In the genomic region with DNA sequence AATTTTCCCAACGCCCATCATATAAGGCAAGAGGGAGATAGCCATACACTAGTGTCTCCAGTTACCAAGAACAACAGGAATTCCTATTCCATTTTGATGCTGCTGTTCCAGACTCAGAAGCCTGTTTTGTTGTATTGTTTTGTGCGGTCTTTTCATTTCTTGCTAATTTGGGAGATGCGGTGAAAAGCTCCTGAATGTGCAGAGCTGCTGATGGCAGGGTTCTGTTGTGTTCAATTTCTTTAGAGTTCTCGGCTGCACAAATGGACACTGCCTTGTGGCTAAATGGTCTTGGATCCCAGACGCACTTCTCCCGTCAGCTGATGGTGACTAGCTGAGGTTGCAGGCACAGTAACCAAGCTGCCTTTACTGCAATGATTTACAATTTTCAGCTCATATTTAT, we compare ENCODE assay signal across 21 cellular contexts.
DNase-seq lines count a peak whose midpoint lies in the region; TF ChIP-seq lines count a peak whose summit lies in the region.
"Had no signal": no experiment of that assay in that cellular context is flagged by ENCODE, and none has a peak within 500 bp of the region (broad histone marks: within the 10 kb centered on the region; RNA-seq: fewer than 3 reads in every experiment).

No MANE protein-coding gene starts in this region.

- no peak overlapping the region for H3K4me3 ChIP-seq in HUES48 (ENCODE audit: low read depth, low read length)
- no peak overlapping the region for H3K4me3 ChIP-seq in mesenchymal stem cell (ENCODE audit: insufficient read depth in 1 of 2, low read depth in 1 of 2, low read length in 2 of 2)
- H3K4me3 ChIP-seq in osteoblast (ENCODE audit: insufficient read depth, low read length): no peak overlapping the region
- H3K4me3 ChIP-seq: hepatocyte, lung, ovary, SJSA1, uterus had no signal

- H3K4me2 ChIP-seq in mesenchymal stem cell (ENCODE audit: low read length, poor library complexity, severe bottlenecking) (no peak overlapping the region), osteoblast (ENCODE audit: insufficient read depth, low read length) (no peak overlapping the region)
- H3K4me2 ChIP-seq: hepatocyte had no signal

- peaks cover 35% of the 10 kb centered on the region for H4K20me1 ChIP-seq in osteoblast (ENCODE audit: insufficient read depth, low read length)

- no peak overlapping the region for H3K14ac ChIP-seq in mesenchymal stem cell (ENCODE audit: low read length in 2 of 2)

- H2BK15ac ChIP-seq in mesenchymal stem cell (ENCODE audit: low read depth, poor library complexity, severe bottlenecking): no peak overlapping the region

- H2BK5ac ChIP-seq in mesenchymal stem cell (ENCODE audit: low read depth, low read length, poor library complexity, severe bottlenecking): no peak overlapping the region

- no peak overlapping the region for H2BK12ac ChIP-seq in mesenchymal stem cell (ENCODE audit: low read length in 2 of 2)

- no peak overlapping the region for H2AK5ac ChIP-seq in mesenchymal stem cell (ENCODE audit: low read length, severe bottlenecking)

- H3K23ac ChIP-seq in mesenchymal stem cell (ENCODE audit: low read length in 2 of 2): no peak overlapping the region

- no peak for TF ChIP-seq CTCF in osteoblast (IDR thresholded peaks at IDR 0.05; ENCODE audit: extremely low read depth, low read depth, low read length)

- H3K9me3 ChIP-seq in HUES48 (ENCODE audit: control insufficient read depth, insufficient read depth, low read length) (no peaks in the 10 kb centered on the region), mesenchymal stem cell (ENCODE audit: control insufficient read depth, low read length) (no peaks in the 10 kb centered on the region), osteoblast (ENCODE audit: low read depth, low read length) (no peaks in the 10 kb centered on the region)
- H3K9me3 ChIP-seq: ovary, SJSA1, uterus had no signal

- H3K79me1 ChIP-seq in mesenchymal stem cell (replicated peaks; ENCODE audit: low read length, poor library complexity, severe bottlenecking): peaks cover 42% of the 10 kb centered on the region

- no peak overlapping the region for H3K18ac ChIP-seq in mesenchymal stem cell (ENCODE audit: low read depth in 1 of 2, low read length in 2 of 2)

- H3K27ac ChIP-seq in HUES48 (ENCODE audit: low read depth, low read length): peak overlapping the region; percentile 13
- peak overlapping the region; percentile 59 for H3K27ac ChIP-seq in caudate nucleus (ENCODE audit: low read depth, low read length)
- no peak overlapping the region for H3K27ac ChIP-seq in mesenchymal stem cell (ENCODE audit: low read length, poor library complexity, severe bottlenecking)
- H3K27ac ChIP-seq in osteoblast (ENCODE audit: low read depth, low read length): no peak overlapping the region
- H3K27ac ChIP-seq: hepatocyte, ovary, SJSA1, uterus had no signal

- no peak overlapping the region for H4K8ac ChIP-seq in mesenchymal stem cell (ENCODE audit: low read length)

- H3K27me3 ChIP-seq in HUES48 (ENCODE audit: control insufficient read depth, insufficient read depth, low read length) (no peaks in the 10 kb centered on the region), mesenchymal stem cell (ENCODE audit: control insufficient read depth in 1 of 2, insufficient read depth in 1 of 2, low read length in 2 of 2) (no peaks in the 10 kb centered on the region), osteoblast (ENCODE audit: insufficient read depth, low read length) (no peaks in the 10 kb centered on the region)
- H3K27me3 ChIP-seq: hepatocyte, ovary, SJSA1, uterus had no signal

- no peak overlapping the region for H3K4ac ChIP-seq in mesenchymal stem cell (ENCODE audit: low read depth in 1 of 2, low read length in 2 of 2)

- no peak overlapping the region for H4K91ac ChIP-seq in mesenchymal stem cell (ENCODE audit: low read length)

- H2BK120ac ChIP-seq in mesenchymal stem cell (ENCODE audit: low read depth, low read length): no peak overlapping the region

- 86% methylated on average over 6 of the region's 6 CpGs for WGBS in mesenchymal stem cell

- H2AFZ ChIP-seq in mesenchymal stem cell (ENCODE audit: low read depth, low read length) (no peak overlapping the region), osteoblast (ENCODE audit: low read length) (no peak overlapping the region)
- H2AFZ ChIP-seq: hepatocyte had no signal

- H3K4me1 ChIP-seq in HUES48 (ENCODE audit: control insufficient read depth, insufficient read depth, low read length) (peaks cover 95% of the 10 kb centered on the region), mesenchymal stem cell (ENCODE audit: control insufficient read depth, insufficient read depth, low read depth, low read length) (peaks cover 5% of the 10 kb centered on the region), osteoblast (ENCODE audit: insufficient read depth, low read length) (peaks cover 4% of the 10 kb centered on the region)
- H3K4me1 ChIP-seq: uterus had no signal

- H3K9ac ChIP-seq in HUES48 (ENCODE audit: low read depth, low read length): no peak overlapping the region
- H3K9ac ChIP-seq in mesenchymal stem cell (ENCODE audit: low read length): no peak overlapping the region

- peaks cover 84% of the 10 kb centered on the region for H3K79me2 ChIP-seq in osteoblast (ENCODE audit: insufficient read depth, low read length)

- H3K36me3 ChIP-seq in HUES48 (ENCODE audit: control insufficient read depth, insufficient read depth, low read length) (peaks cover 5% of the 10 kb centered on the region; the same call in 1 of the 2 replicates), mesenchymal stem cell (ENCODE audit: control insufficient read depth in 1 of 2, insufficient read depth in 2 of 2, low read depth in 1 of 2, low read length in 2 of 2) (no peaks in the 10 kb centered on the region), osteoblast (ENCODE audit: insufficient read depth, low read length) (no peaks in the 10 kb centered on the region)
- H3K36me3 ChIP-seq: ovary, SJSA1, uterus had no signal

- DNase-seq in Ammon's horn (ENCODE audit: low spot score) (peak; percentile 62), caudate nucleus (lab: John Stamatoyannopoulos, UW) (peak in 7 of 61 donors; percentile 10 to 43 (median 21)), midbrain (lab: John Stamatoyannopoulos, UW) (peak; percentile 44), kidney glomerular epithelial cell (lab: John Stamatoyannopoulos, UW) (no peak), mesenchymal stem cell (no peak), osteoblast (ENCODE audit: insufficient read length, low spot score, missing footprints) (no peak)
- DNase-seq in activated CD8-positive, alpha-beta memory T cell treated with anti-CD3 and anti-CD28 coated beads, Interleukin-2, amount 50 U/mL, for 48 hours: no peak
- DNase-seq: activated CD4-positive, alpha-beta T cell treated with anti-CD3 and anti-CD28 coated beads, Interleukin-2, amount 50 U/mL, for 4 hours; activated naive CD4-positive, alpha-beta T cell treated with anti-CD3 and anti-CD28 coated beads for 36 hours; CD4-positive, alpha-beta T cell; cerebellar nuclear complex; DMS 273 treated with DMSO at 0.1 percent for 48 hours; KBM-7; ovary; right cardiac atrium; stimulated activated CD4-positive, alpha-beta T cell treated with anti-CD3 and anti-CD28 coated beads, Interleukin-12 subunit alpha, Interleukin-12 subunit beta, amount 100 ng/mL, for 4 hours; uterus had no signal

Comparison
In these comparisons a context has a peak if more than half of its experiments do, and no peak if none do; other contexts are left out.
1. DNase-seq: peak in Ammon's horn (single experiment) and midbrain (single experiment); none in kidney glomerular epithelial cell (single experiment), activated CD8-positive, alpha-beta memory T cell treated with anti-CD3 and anti-CD28 coated beads, Interleukin-2, amount 50 U/mL, for 48 hours (single experiment), mesenchymal stem cell (single experiment) and osteoblast (single experiment).
2. H3K27ac ChIP-seq: peak in HUES48 (single experiment) and caudate nucleus (single experiment); none in mesenchymal stem cell (single experiment) and osteoblast (single experiment).